9 cellular contexts compared by ENCODE assay signal in the genomic region with DNA sequence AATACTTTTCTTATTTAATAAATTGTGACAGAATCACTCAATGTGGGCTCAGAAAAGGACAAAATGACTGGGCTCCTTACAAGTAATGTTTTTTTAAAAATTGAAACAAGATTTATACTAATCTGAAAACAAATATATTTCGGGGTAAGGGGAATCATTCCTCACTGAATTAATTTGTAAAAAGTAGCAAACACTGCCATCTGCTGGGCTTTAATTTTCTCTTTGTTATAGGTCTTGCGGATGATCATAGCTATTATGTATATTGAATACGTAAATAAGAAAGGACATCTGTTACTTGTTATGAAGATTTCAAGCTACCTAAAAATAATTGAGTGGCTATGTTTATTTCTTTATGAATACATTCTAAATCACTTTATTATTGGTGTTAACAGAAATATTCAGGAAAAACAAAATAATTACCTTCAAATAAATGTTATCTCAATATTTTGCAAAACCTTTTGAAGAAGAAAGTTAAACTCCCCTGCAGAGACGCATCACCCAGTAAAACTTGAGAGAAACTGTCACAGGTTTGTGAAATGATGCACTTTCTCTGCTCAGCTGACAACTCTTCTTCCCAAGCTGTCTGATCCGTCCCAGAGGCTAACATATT. TPM values are rescaled to one million over a fixed set of nuclear protein-coding genes. Genes with fewer than 3 reads are reported as not detected.
A peak's percentile ranks its signal among the peaks of the same experiment; 100 is the strongest.
DNase-seq lines count a peak whose midpoint lies in the region; ATAC-seq, FAIRE-seq and TF ChIP-seq lines count a peak whose summit lies in the region.
"Had no signal": no experiment of that assay in that cellular context is flagged by ENCODE, and none has a peak within 500 bp of the region (broad histone marks: within the 10 kb centered on the region; RNA-seq: fewer than 3 reads in every experiment).

No MANE protein-coding gene starts in this region.

- no peaks in the 10 kb centered on the region for H3K9me2 ChIP-seq in PC-3 (replicated peaks; ENCODE audit: low read length)

- H2BK120ac ChIP-seq in mesenchymal stem cell (ENCODE audit: low read depth, low read length): no peak overlapping the region

- intact Hi-C loops in PC-3 (cut with micrococcal nuclease): loop anchor here (2.0 to 10.0 kb wide), 5 partner anchors 74 to 1144 kb away; partner anchors contain the start of genes CCDC122 and LACC1

- peak; percentile 63 for TF ChIP-seq CTCF in PC-3 (conservative IDR thresholded peaks at IDR 0.05; ENCODE audit: low read depth, low read length)
- TF ChIP-seq CTCF in coronary artery (IDR thresholded peaks at IDR 0.05): peak; percentile 28

- peak overlapping the region; percentile 95 for H3K27ac ChIP-seq in PC-3 (ENCODE audit: low read length)
- no peak overlapping the region for H3K27ac ChIP-seq in coronary artery
- peak overlapping the region; percentile 85 for H3K27ac ChIP-seq in mesenchymal stem cell (ENCODE audit: low read length, poor library complexity, severe bottlenecking)

- H2AFZ ChIP-seq in PC-3 (ENCODE audit: low read length): peak overlapping the region; percentile 49; the same call in 1 of the 2 replicates
- H2AFZ ChIP-seq in mesenchymal stem cell (ENCODE audit: low read depth, low read length): no peak overlapping the region

- no peak overlapping the region for H3K4ac ChIP-seq in mesenchymal stem cell (ENCODE audit: low read depth in 1 of 2, low read length in 2 of 2)

- H2BK15ac ChIP-seq in mesenchymal stem cell (ENCODE audit: low read depth, poor library complexity, severe bottlenecking): no peak overlapping the region

- no peaks in the 10 kb centered on the region for H3K79me2 ChIP-seq in PC-3 (ENCODE audit: low read length)

- no peak for FAIRE-seq in HTR-8/SVneo (lab: Jason Lieb, UNC)

- H4K20me1 ChIP-seq in PC-3 (ENCODE audit: low read length): no peaks in the 10 kb centered on the region

- POLR2A ChIA-PET in PC-3 (lab: Charles Lee; ENCODE audit: unreplicated experiment): no interaction called here

- H2BK12ac ChIP-seq in mesenchymal stem cell (ENCODE audit: low read length in 2 of 2): no peak overlapping the region

- CTCF ChIA-PET in PC-3 (lab: Charles Lee): interaction anchor here (0.6 to 1.3 kb wide), 9 partner anchors 9 to 719 kb away, joined by 3 to 5 read pairs (median 3); no protein-coding TSS in a partner anchor

- H3K14ac ChIP-seq in mesenchymal stem cell (ENCODE audit: low read length in 2 of 2): no peak overlapping the region

- H3K4me2 ChIP-seq in PC-3 (ENCODE audit: low read length) (peak overlapping the region; percentile 95), mesenchymal stem cell (ENCODE audit: low read length, poor library complexity, severe bottlenecking) (peak overlapping the region; percentile 79)

- H3F3A ChIP-seq in PC-3 (ENCODE audit: low read length, unreplicated experiment): no peaks in the 10 kb centered on the region

- H3K9ac ChIP-seq in PC-3 (ENCODE audit: low read length): peak overlapping the region; percentile 68
- peak overlapping the region; percentile 80 for H3K9ac ChIP-seq in mesenchymal stem cell (ENCODE audit: low read length)

- H3K4me3 ChIP-seq in PC-3 (ENCODE audit: low read length) (peak overlapping the region; percentile 63), coronary artery (peak overlapping the region; percentile 18), mesenchymal stem cell (ENCODE audit: insufficient read depth in 1 of 2, low read depth in 1 of 2, low read length in 2 of 2) (peak overlapping the region in 1 of 2 experiments; percentile 48)

- H2AK5ac ChIP-seq in mesenchymal stem cell (ENCODE audit: low read length, severe bottlenecking): no peak overlapping the region

- WGBS in mesenchymal stem cell: 0% methylated on average over 1 of the region's 5 CpGs

- no peak overlapping the region for H2BK5ac ChIP-seq in mesenchymal stem cell (ENCODE audit: low read depth, low read length, poor library complexity, severe bottlenecking)

- no peak overlapping the region for H4K91ac ChIP-seq in mesenchymal stem cell (ENCODE audit: low read length)

- no peak overlapping the region for H3K23ac ChIP-seq in mesenchymal stem cell (ENCODE audit: low read length in 2 of 2)

- H4K8ac ChIP-seq in mesenchymal stem cell (ENCODE audit: low read length): peak overlapping the region; percentile 24

- H3K27me3 ChIP-seq in PC-3 (ENCODE audit: low read length) (no peaks in the 10 kb centered on the region), mesenchymal stem cell (ENCODE audit: control insufficient read depth in 1 of 2, insufficient read depth in 1 of 2, low read length in 2 of 2) (no peaks in the 10 kb centered on the region)

- DNase-seq in DMS53 (lab: John Stamatoyannopoulos, UW) (peak; percentile 77), KG1 (lab: John Stamatoyannopoulos, UW) (peak; percentile 64), PC-3 (peak; percentile 82), coronary artery (ENCODE audit: low spot score) (no peak), mesenchymal stem cell (peak; percentile 77), HTR-8/SVneo (ENCODE audit: insufficient read length, low spot score) (no peak)
- no peak for DNase-seq in stimulated activated CD8-positive, alpha-beta memory T cell treated with anti-CD3 and anti-CD28 coated beads, Interleukin-4, amount 100 ng/mL, for 48 hours
- DNase-seq in activated CD8-positive, alpha-beta memory T cell treated with anti-CD3 and anti-CD28 coated beads, Interleukin-2, amount 50 U/mL, for 4 hours: no peak

- peak overlapping the region in 1 of 2 experiments; percentile 37 for H3K18ac ChIP-seq in mesenchymal stem cell (ENCODE audit: low read depth in 1 of 2, low read length in 2 of 2)

- H3K4me1 ChIP-seq in PC-3 (ENCODE audit: insufficient read depth, low read length) (peaks cover 29% of the 10 kb centered on the region), mesenchymal stem cell (ENCODE audit: control insufficient read depth, insufficient read depth, low read depth, low read length) (peaks cover 2% of the 10 kb centered on the region)

- no TSS peak for BruUV-seq in PC-3 (replicated peaks; lab: Mats Ljungman, UMichigan)

- H3K36me3 ChIP-seq in PC-3 (ENCODE audit: low read depth, low read length) (no peaks in the 10 kb centered on the region), mesenchymal stem cell (ENCODE audit: control insufficient read depth in 1 of 2, insufficient read depth in 2 of 2, low read depth in 1 of 2, low read length in 2 of 2) (no peaks in the 10 kb centered on the region)

- H3K9me3 ChIP-seq in PC-3 (ENCODE audit: low read length): no peaks in the 10 kb centered on the region
- H3K9me3 ChIP-seq in mesenchymal stem cell (ENCODE audit: control insufficient read depth, low read length): no peaks in the 10 kb centered on the region

- ATAC-seq in PC-3: peak; percentile 66

- H3K79me1 ChIP-seq in mesenchymal stem cell (replicated peaks; ENCODE audit: low read length, poor library complexity, severe bottlenecking): no peaks in the 10 kb centered on the region

RNA-seq across cellular contexts. Expression of gene ENOX1, which starts 17.8 kb away (rescaled TPM):
- 0.81 and 0.95 TPM in 2 replicates for total RNA-seq in PC-3 (2014; rRNA removed)
- 4.8 TPM for polyA plus RNA-seq in mesenchymal stem cell (2013, experiment 1 of 2)
- polyA plus RNA-seq in mesenchymal stem cell (2013, experiment 2 of 2): 4.8 TPM
- total RNA-seq: T-helper 2 cell treated with Interferon-gamma antibody and Interleukin-4, amounts not matched to agents 100 ng/mL and 5 ng/mL, for 36 hours had no signal

Comparison
In these comparisons a context has a peak if more than half of its experiments do, and no peak if none do; other contexts are left out.
1. DNase-seq: peak in DMS53 (single experiment), KG1 (single experiment), PC-3 (single experiment) and mesenchymal stem cell (single experiment); none in coronary artery (single experiment), stimulated activated CD8-positive, alpha-beta memory T cell treated with anti-CD3 and anti-CD28 coated beads, Interleukin-4, amount 100 ng/mL, for 48 hours (single experiment), HTR-8/SVneo (single experiment) and activated CD8-positive, alpha-beta memory T cell treated with anti-CD3 and anti-CD28 coated beads, Interleukin-2, amount 50 U/mL, for 4 hours (single experiment).
2. H3K27ac ChIP-seq: peak in PC-3 (single experiment) and mesenchymal stem cell (single experiment); none in coronary artery (0 of 2).